20 cellular contexts compared by ENCODE assay signal in the genomic region with DNA sequence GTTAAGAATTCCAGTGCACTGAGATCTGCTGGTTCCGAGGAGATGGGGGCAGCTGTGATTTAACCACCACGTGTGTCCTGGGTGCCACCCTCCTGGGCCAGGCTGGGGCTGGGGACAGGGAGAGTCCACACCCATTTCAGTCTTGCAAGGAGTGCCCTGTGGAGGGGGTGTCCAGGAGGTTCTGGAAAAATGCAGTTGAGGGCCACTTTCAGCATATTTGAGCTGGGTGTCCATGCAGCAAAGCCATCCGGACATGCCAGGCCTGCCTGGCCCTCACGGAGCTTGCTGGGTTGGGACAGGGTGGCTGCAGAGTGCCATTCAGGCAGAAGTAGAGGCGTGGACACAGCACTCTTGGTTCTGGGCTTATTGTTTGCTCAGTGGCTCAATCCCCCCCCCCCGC.
"Had no signal": no experiment of that assay in that cellular context is flagged by ENCODE, and none has a peak within 500 bp of the region (broad histone marks: within the 10 kb centered on the region; RNA-seq: fewer than 3 reads in every experiment).

No MANE protein-coding gene starts in this region.

- H3K9me3 Mint-ChIP-seq: activated CD4-positive, alpha-beta memory T cell treated with anti-CD3 and anti-CD28 coated beads for 36 hours; activated CD4-positive, alpha-beta T cell treated with anti-CD3 and anti-CD28 coated beads, Interleukin-2, amount 10 ng/mL, durations not matched to agents 24 days and 14 days; activated naive CD4-positive, alpha-beta T cell treated with anti-CD3 and anti-CD28 coated beads for 36 hours; activated T-cell treated with anti-CD3 and anti-CD28 coated beads, Interleukin-2, amount 50 U/mL, for 4 hours; brain; central memory CD8-positive, alpha-beta T cell; T-helper 1 cell treated with Interleukin-12 subunit alpha and Interleukin-12 subunit beta and Interleukin-4 antibody, amounts not matched to agents 30 μg/mL and 1 μg/mL, for 36 hours; WTC11 had no signal

- DNase-seq: activated CD4-positive, alpha-beta memory T cell treated with anti-CD3 and anti-CD28 coated beads for 36 hours; activated CD4-positive, alpha-beta T cell treated with anti-CD3 and anti-CD28 coated beads for 1 hour; activated CD4-positive, alpha-beta T cell treated with anti-CD3 and anti-CD28 coated beads, Interleukin-2, amount 10 ng/mL, durations not matched to agents 24 days and 14 days; activated CD8-positive, alpha-beta memory T cell treated with anti-CD3 and anti-CD28 coated beads for 24 hours; activated effector memory CD4-positive, alpha-beta T cell treated with anti-CD3 and anti-CD28 coated beads, Interleukin-2, amount 50 U/mL, for 16 hours; activated naive CD4-positive, alpha-beta T cell treated with anti-CD3 and anti-CD28 coated beads for 36 hours; activated T-cell treated with anti-CD3 and anti-CD28 coated beads, Interleukin-2, amount 50 U/mL, for 4 hours; MG63; NCI-H1092 treated with DMSO at 0.1 percent for 48 hours; NCI-H1417 treated with DMSO at 0.1 percent for 48 hours; NCI-H1694 treated with DMSO at 0.1 percent for 48 hours; NCI-H2029 treated with DMSO at 0.1 percent for 48 hours; NCI-H510A treated with DMSO at 0.1 percent for 48 hours; SHP77 treated with DMSO at 0.1 percent for 48 hours had no signal

- H3K27me3 Mint-ChIP-seq: activated CD4-positive, alpha-beta memory T cell treated with anti-CD3 and anti-CD28 coated beads for 36 hours; activated CD4-positive, alpha-beta T cell treated with anti-CD3 and anti-CD28 coated beads, Interleukin-2, amount 10 ng/mL, durations not matched to agents 24 days and 14 days; activated naive CD8-positive, alpha-beta T cell; brain; central memory CD8-positive, alpha-beta T cell had no signal

- H3K4me3 Mint-ChIP-seq: activated CD4-positive, alpha-beta memory T cell treated with anti-CD3 and anti-CD28 coated beads for 36 hours; activated CD4-positive, alpha-beta T cell treated with anti-CD3 and anti-CD28 coated beads, Interleukin-2, amount 10 ng/mL, durations not matched to agents 24 days and 14 days; activated naive CD4-positive, alpha-beta T cell treated with anti-CD3 and anti-CD28 coated beads for 36 hours; activated naive CD8-positive, alpha-beta T cell; activated T-cell treated with anti-CD3 and anti-CD28 coated beads, Interleukin-2, amount 50 U/mL, for 4 hours; brain; central memory CD8-positive, alpha-beta T cell; T-helper 1 cell treated with Interleukin-12 subunit alpha and Interleukin-12 subunit beta and Interleukin-4 antibody, amounts not matched to agents 30 μg/mL and 1 μg/mL, for 36 hours; WTC11 had no signal

- H3K4me1 ChIP-seq: Peyer's patch had no signal

- H3K27me3 ChIP-seq: MG63, Peyer's patch had no signal

- ATAC-seq: activated T-cell treated with anti-CD3 and anti-CD28 coated beads, Interleukin-2, amount 50 U/mL, for 4 hours had no signal

- H3K27ac ChIP-seq: Peyer's patch had no signal

- H3K4me1 Mint-ChIP-seq: central memory CD8-positive, alpha-beta T cell; WTC11 had no signal

- H3K36me3 Mint-ChIP-seq: activated CD4-positive, alpha-beta memory T cell treated with anti-CD3 and anti-CD28 coated beads for 36 hours; activated naive CD8-positive, alpha-beta T cell; WTC11 had no signal

- H3K27ac Mint-ChIP-seq: activated CD4-positive, alpha-beta memory T cell treated with anti-CD3 and anti-CD28 coated beads for 36 hours; activated CD4-positive, alpha-beta T cell treated with anti-CD3 and anti-CD28 coated beads, Interleukin-2, amount 10 ng/mL, durations not matched to agents 24 days and 14 days; activated naive CD4-positive, alpha-beta T cell treated with anti-CD3 and anti-CD28 coated beads for 36 hours; activated naive CD8-positive, alpha-beta T cell; T-helper 1 cell treated with Interleukin-12 subunit alpha and Interleukin-12 subunit beta and Interleukin-4 antibody, amounts not matched to agents 30 μg/mL and 1 μg/mL, for 36 hours; WTC11 had no signal

- H3K9me3 ChIP-seq: MG63, Peyer's patch had no signal

- H3K4me3 ChIP-seq: MG63, Peyer's patch had no signal
